Comparison of ENCODE assay signal across 19 cellular contexts in the genomic region with DNA sequence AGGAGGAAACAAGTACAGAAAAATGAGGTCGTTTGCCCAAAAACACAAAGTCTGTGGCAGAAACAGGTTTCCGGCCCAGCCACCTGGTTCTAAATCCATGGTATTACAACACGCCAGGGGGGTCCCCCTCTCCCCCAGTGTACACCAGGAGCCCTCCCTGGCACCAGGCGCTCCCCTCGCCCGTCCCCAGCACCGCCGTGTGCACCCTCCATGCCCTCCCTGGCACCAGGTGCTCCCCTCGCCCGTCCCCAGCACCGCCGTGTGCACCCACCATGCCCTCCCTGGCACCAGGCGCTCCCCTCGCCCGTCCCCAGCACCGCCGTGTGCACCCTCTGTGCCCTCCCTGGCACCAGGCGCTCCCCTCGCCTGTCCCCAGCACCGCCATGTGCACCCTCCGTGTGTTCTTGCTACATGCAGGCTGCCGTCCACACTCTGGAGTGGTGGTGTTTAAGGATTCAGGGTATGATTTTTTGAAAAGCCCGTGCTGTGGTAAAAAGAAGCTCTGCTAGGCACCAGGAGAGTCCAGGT. TPM values are rescaled to one million over a fixed set of nuclear protein-coding genes. Genes with fewer than 3 reads are reported as not detected.
DNase-seq lines count a peak whose midpoint lies in the region; ATAC-seq and TF ChIP-seq lines count a peak whose summit lies in the region.
"Had no signal": no experiment of that assay in that cellular context is flagged by ENCODE, and none has a peak within 500 bp of the region (broad histone marks: within the 10 kb centered on the region; RNA-seq: fewer than 3 reads in every experiment).

No MANE protein-coding gene starts in this region.

- TF ChIP-seq EP300 in SK-N-SH (IDR thresholded peaks at IDR 0.05; ENCODE audit: borderline replicate concordance in 1 of 2, low read depth in 1 of 2, low read length in 1 of 2): no peak
- no peak for TF ChIP-seq EP300 in transverse colon (IDR thresholded peaks at IDR 0.05; ENCODE audit: low read depth)
- TF ChIP-seq EP300 in stomach (IDR thresholded peaks at IDR 0.05): no peak

- H3K4me2 ChIP-seq in SK-N-SH: no peak overlapping the region
- H3K4me2 ChIP-seq: A549, GM23338 had no signal

- DNase-seq in SK-N-SH (no peak), islet precursor cell (peak; percentile 38), sciatic nerve (ENCODE audit: low spot score) (no peak), ureter (ENCODE audit: low spot score) (peak; percentile 36), transverse colon (no peak), stomach (no peak)
- no peak for DNase-seq in NK-92 treated with Interleukin-12 subunit alpha and Interleukin-12 subunit beta, amount 100 ng/mL, for 24 hours (lab: John Stamatoyannopoulos, UW)
- DNase-seq: AML-193; Caco-2; CD4-positive, alpha-beta T cell; GDM1; HFFc6; IMR-90 had no signal

- TF ChIP-seq RAD21 in SK-N-SH (IDR thresholded peaks at IDR 0.05; ENCODE audit: low read length): no peak

- CTCF ChIA-PET in SK-N-SH (lab: Yijun Ruan, JAX): no interaction called here

- ATAC-seq in SK-N-SH treated with all-trans-retinoic acid at 6 μM for 48 hours (peak; percentile 34), sciatic nerve (peak; percentile 17)
- ATAC-seq: A549, GM23338, HCT116 had no signal

- no peak overlapping the region for H3K4me3 ChIP-seq in SK-N-SH (ENCODE audit: low read depth in 2 of 2, low read length in 1 of 2)
- H3K4me3 ChIP-seq in transverse colon: no peak overlapping the region
- no peak overlapping the region for H3K4me3 ChIP-seq in stomach
- H3K4me3 ChIP-seq: A549, GM23338 had no signal

- WGBS in SK-N-SH (ENCODE audit: low lambda C conversion rate): 95% methylated on average over 23 of the region's 23 CpGs
- 92 to 100% methylated on average over 8 to 23 of the region's 23 CpGs for WGBS in transverse colon (ENCODE audit: low coverage in 1 of 2), 2 donors
- 94 to 96% (median 96%) methylated on average over 23 of the region's 23 CpGs for WGBS in stomach, 5 donors

- intact Hi-C loops in sciatic nerve (cut with DNase I) (no loop called here), transverse colon (cut with DNase I; ENCODE audit: low total_unique reads) (no loop called here), stomach (cut with DNase I; ENCODE audit: low total_unique reads) (no loop called here)

- H3K27me3 ChIP-seq in SK-N-SH (ENCODE audit: insufficient read depth) (no peaks in the 10 kb centered on the region), transverse colon (no peaks in the 10 kb centered on the region), stomach (no peaks in the 10 kb centered on the region)

- in situ Hi-C loops in transverse colon (cut with MboI; ENCODE audit: low pct_ligation_motif_present in 1 of 4, low pct_unique_long_range_greater_than_20kb in 1 of 4, low sequenced_read_pairs in 3 of 4): no loop called here

- no peaks in the 10 kb centered on the region for H3K4me1 ChIP-seq in SK-N-SH (ENCODE audit: control insufficient read depth in 1 of 2, insufficient read depth in 2 of 2, low read depth in 1 of 2, low read length in 1 of 2)
- H3K4me1 ChIP-seq in transverse colon: no peaks in the 10 kb centered on the region
- no peaks in the 10 kb centered on the region for H3K4me1 ChIP-seq in stomach
- H3K4me1 ChIP-seq: A549, Caco-2 had no signal

- no peaks in the 10 kb centered on the region for H3F3A ChIP-seq in SK-N-SH (replicated peaks; ENCODE audit: insufficient read depth)

- H3K9me3 ChIP-seq in SK-N-SH: no peaks in the 10 kb centered on the region; the same call in 1 of the 2 replicates
- H3K9me3 ChIP-seq in transverse colon: no peaks in the 10 kb centered on the region
- no peaks in the 10 kb centered on the region for H3K9me3 ChIP-seq in stomach
- H3K9me3 ChIP-seq: A549, Caco-2 had no signal

- TF ChIP-seq POLR2A in transverse colon (IDR thresholded peaks at IDR 0.05) (no peak), stomach (IDR thresholded peaks at IDR 0.05) (no peak)

- H4K20me1 ChIP-seq in SK-N-SH (ENCODE audit: insufficient read depth): no peaks in the 10 kb centered on the region

- H2AFZ ChIP-seq in SK-N-SH (ENCODE audit: low read depth): no peak overlapping the region
- H2AFZ ChIP-seq: GM23338 had no signal

- H3K36me3 ChIP-seq in SK-N-SH (replicated peaks in 1 of 2; ENCODE audit: control insufficient read depth in 1 of 2, insufficient read depth in 2 of 2, low read length in 1 of 2) (peaks cover 4 to 7% of the 10 kb centered on the region in 2 experiments), transverse colon (no peaks in the 10 kb centered on the region), stomach (peaks cover 10 to 95% (median 78%) of the 10 kb centered on the region in 4 donors)

- no peak overlapping the region for H3K27ac ChIP-seq in SK-N-SH (ENCODE audit: low read depth in 2 of 2, low read length in 1 of 2)
- H3K27ac ChIP-seq in transverse colon: no peak overlapping the region
- H3K27ac ChIP-seq in stomach: no peak overlapping the region
- H3K27ac ChIP-seq: 22Rv1, A549, C4-2B had no signal

- POLR2A ChIA-PET in SK-N-SH (lab: Yijun Ruan, JAX): no interaction called here

- H3K79me2 ChIP-seq in SK-N-SH (ENCODE audit: insufficient read depth): no peaks in the 10 kb centered on the region

- TF ChIP-seq CTCF in SK-N-SH (IDR thresholded peaks at IDR 0.05) (no peak), transverse colon (IDR thresholded peaks at IDR 0.05) (no peak), stomach (IDR thresholded peaks at IDR 0.05) (no peak)

- H3K9me2 ChIP-seq in SK-N-SH: no peaks in the 10 kb centered on the region

- H3K9ac ChIP-seq in SK-N-SH: no peak overlapping the region

TF ChIP-seq in SK-N-SH treated with all-trans-retinoic acid at 6 μM for 48 hours, 23 proteins besides CTCF, POLR2A, EP300 and RAD21 (continues in another document):
- TF ChIP-seq POU6F1 (CRISPR knock-in tag; IDR thresholded peaks at IDR 0.05; ENCODE audit: borderline replicate concordance, low read depth) (no peak), ZFP3 (CRISPR knock-in tag; IDR thresholded peaks at IDR 0.05) (no peak), CSRNP3 (CRISPR knock-in tag; IDR thresholded peaks at IDR 0.05) (no peak)

TF ChIP-seq in SK-N-SH, 30 proteins besides CTCF, POLR2A, EP300 and RAD21:
- TF ChIP-seq IRF3 (IDR thresholded peaks at IDR 0.05; ENCODE audit: low read depth, low read length) (no peak), NFIC (IDR thresholded peaks at IDR 0.05; ENCODE audit: borderline replicate concordance) (no peak), TCF12 (IDR thresholded peaks at IDR 0.05) (no peak), TAF1 (IDR thresholded peaks at IDR 0.05; ENCODE audit: borderline replicate concordance, low read depth, low read length) (no peak), JUND (IDR thresholded peaks at IDR 0.05) (no peak), FOXJ3 (CRISPR knock-in tag; IDR thresholded peaks at IDR 0.05) (no peak), ELF1 (IDR thresholded peaks at IDR 0.05) (no peak), CHD2 (IDR thresholded peaks at IDR 0.05; ENCODE audit: low read length, partially characterized antibody) (no peak)
- TF ChIP-seq, protein P1, sequence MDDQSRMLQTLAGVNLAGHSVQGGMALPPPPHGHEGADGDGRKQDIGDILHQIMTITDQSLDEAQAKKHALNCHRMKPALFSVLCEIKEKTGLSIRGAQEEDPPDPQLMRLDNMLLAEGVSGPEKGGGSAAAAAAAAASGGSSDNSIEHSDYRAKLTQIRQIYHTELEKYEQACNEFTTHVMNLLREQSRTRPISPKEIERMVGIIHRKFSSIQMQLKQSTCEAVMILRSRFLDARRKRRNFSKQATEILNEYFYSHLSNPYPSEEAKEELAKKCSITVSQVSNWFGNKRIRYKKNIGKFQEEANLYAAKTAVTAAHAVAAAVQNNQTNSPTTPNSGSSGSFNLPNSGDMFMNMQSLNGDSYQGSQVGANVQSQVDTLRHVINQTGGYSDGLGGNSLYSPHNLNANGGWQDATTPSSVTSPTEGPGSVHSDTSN (IDR thresholded peaks at IDR 0.05): no peak
TF ChIP-seq in SK-N-SH: peak in this region for 0.

RNA-seq across cellular contexts. Expression of gene NFATC1, which starts 59.8 kb away (rescaled TPM):
- polyA plus RNA-seq in SK-N-SH (2012; rRNA removed) (0.02 TPM in 1 of 2 replicates, not detected in the other), stomach (1 to 10 TPM; 2.6 to 8.2 (median 2.6) TPM)
- not detected in 2 replicates for polyA plus RNA-seq in SK-N-SH (2012; cell fraction: cytosol; rRNA removed)
- polyA plus RNA-seq in SK-N-SH (2012; cell fraction: nucleus; rRNA removed): not detected in 2 replicates
- total RNA-seq in sciatic nerve (80.3 TPM), ureter (13.8 TPM), transverse colon (10 to 100 TPM in 3 of 4 donors, 1 to 10 TPM in 1; 5.3 to 19.1 (median 11.8) TPM), stomach (10 to 100 TPM in 1 of 5 donors, 1 to 10 TPM in 4; 5.4 to 14.0 (median 6.6) TPM)

Comparison
In these comparisons a context has a peak if more than half of its experiments do, and no peak if none do; other contexts are left out.
1. DNase-seq: peak in islet precursor cell (single experiment) and ureter (single experiment); none in SK-N-SH (single experiment), sciatic nerve (single experiment), transverse colon (single experiment), NK-92 treated with Interleukin-12 subunit alpha and Interleukin-12 subunit beta, amount 100 ng/mL, for 24 hours (single experiment) and stomach (single experiment).